Comparison of ENCODE assay signal across 11 cellular contexts in the genomic region with DNA sequence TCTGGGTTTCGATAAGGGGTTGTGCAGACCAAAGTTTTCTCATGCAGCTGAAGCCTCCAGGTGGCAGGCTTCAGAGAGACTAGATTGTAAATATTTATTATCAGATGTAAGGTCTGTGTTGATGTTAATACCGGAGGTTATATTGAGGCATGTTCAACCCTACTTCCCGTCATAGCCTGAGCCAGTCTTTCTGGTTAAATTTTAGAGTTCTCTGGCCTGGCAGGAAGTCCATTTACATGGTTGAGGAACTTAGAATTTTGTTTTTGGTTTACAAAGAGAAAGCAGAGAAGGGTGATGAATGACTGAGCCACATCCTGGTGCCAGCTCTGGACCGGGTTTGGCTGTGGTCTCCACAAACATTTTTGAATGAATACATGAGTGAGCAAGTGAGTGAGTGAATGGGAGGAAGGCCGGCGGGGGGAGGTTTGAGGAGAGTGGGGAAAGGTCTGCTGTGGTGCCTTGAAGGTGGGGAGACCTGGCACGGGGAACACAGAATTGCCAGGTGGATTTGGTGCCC.
DNase-seq lines count a peak whose midpoint lies in the region; ATAC-seq and TF ChIP-seq lines count a peak whose summit lies in the region.
"Had no signal": no experiment of that assay in that cellular context is flagged by ENCODE, and none has a peak within 500 bp of the region (broad histone marks: within the 10 kb centered on the region; RNA-seq: fewer than 3 reads in every experiment).

No MANE protein-coding gene starts in this region.

- no peaks in the 10 kb centered on the region for H3K9me3 Mint-ChIP-seq in nephron

- TF ChIP-seq CTCF in astrocyte of the cerebellum (IDR thresholded peaks at IDR 0.05; ENCODE audit: low read depth, low read length, missing control alignments) (peak; percentile 22), nephron (IDR thresholded peaks at IDR 0.05; ENCODE audit: unreplicated experiment in 3 of 3) (no peak)

- H3K4me3 ChIP-seq in astrocyte of the cerebellum (ENCODE audit: low read depth, low read length): no peak overlapping the region

- no peak for TF ChIP-seq POLR2A in GM18505 (IDR thresholded peaks at IDR 0.05; ENCODE audit: borderline replicate concordance, extremely low read depth, insufficient read depth, insufficient read length)

- H3K27me3 Mint-ChIP-seq in nephron (ENCODE audit: low read depth): peaks cover 3% of the 10 kb centered on the region

- ATAC-seq in GM18505 (IDR thresholded peaks at IDR 0.05; ENCODE audit: unreplicated experiment): peak; percentile 52
- peak; percentile 50 for ATAC-seq in HG03457 (IDR thresholded peaks at IDR 0.05; ENCODE audit: unreplicated experiment)
- no peak for ATAC-seq in GM21390 (IDR thresholded peaks at IDR 0.05; ENCODE audit: unreplicated experiment)

- H3K4me3 Mint-ChIP-seq in nephron: no peak overlapping the region

- H3K27ac Mint-ChIP-seq in nephron: peak overlapping the region; percentile 53 to 64 (median 59)

- peaks cover 5% of the 10 kb centered on the region for H3K4me1 Mint-ChIP-seq in nephron

- H3K36me3 Mint-ChIP-seq in nephron (ENCODE audit: low read depth): no peaks in the 10 kb centered on the region

- in situ Hi-C loops in astrocyte of the cerebellum (cut with HindIII; ENCODE audit: low sequenced_read_pairs): no loop called here

- DNase-seq in astrocyte of the cerebellum (ENCODE audit: low read depth): no peak
- DNase-seq in NCI-H1105 (lab: John Stamatoyannopoulos, UW): no peak
- no peak for DNase-seq in activated T-cell treated with anti-CD3 and anti-CD28 coated beads, Interleukin-2, amount 50 U/mL, for 48 hours
- DNase-seq in activated gamma-delta T cell (lab: John Stamatoyannopoulos, UW): no peak
- DNase-seq: effector memory CD4-positive, alpha-beta T cell; NCI-H1048; stimulated activated CD4-positive, alpha-beta T cell treated with anti-CD3 and anti-CD28 coated beads, Interleukin-12 subunit alpha, Interleukin-12 subunit beta, amount 100 ng/mL, for 4 hours had no signal
